10 cellular contexts compared by ENCODE assay signal in genomic region chr4:3766207-3766790, GRCh38. TPM values are rescaled to one million over a fixed set of nuclear protein-coding genes. Genes with fewer than 3 reads are reported as not detected.
DNase-seq lines count a peak whose midpoint lies in the region; ATAC-seq, FAIRE-seq and TF ChIP-seq lines count a peak whose summit lies in the region.
"Had no signal": no experiment of that assay in that cellular context is flagged by ENCODE, and none has a peak within 500 bp of the region (broad histone marks: within the 10 kb centered on the region; RNA-seq: fewer than 3 reads in every experiment).

TSS of gene ADRA2C (plus strand) at chr4:3766385. CDS start at chr4:3766607, 222 bp downstream.

- peak within 1 kb of the TSS; percentile 77 for H4K91ac ChIP-seq in H1 (replicated peaks; ENCODE audit: insufficient read length, low read length)

- intact Hi-C loops in colonic mucosa (cut with DNase I) = loop anchor here (10.0 kb wide), 1 partner anchor 109 kb away; no protein-coding TSS in a partner anchor

- H2BK15ac ChIP-seq in H1 (ENCODE audit: low read length) = peak within 1 kb of the TSS; percentile 89; the same call in 1 of the 2 replicates

- no peak for FAIRE-seq in H1 (lab: Jason Lieb, UNC)
- FAIRE-seq: islet of Langerhans had no signal

- peak within 1 kb of the TSS; percentile 3; the same call in 1 of the 2 replicates for H3K18ac ChIP-seq in H1 (ENCODE audit: extremely low read depth, low read length)

- H4K5ac ChIP-seq in H1 (ENCODE audit: insufficient read length, low read depth, low read length) = peak within 1 kb of the TSS; percentile 2

- POLR2A ChIA-PET in H1 (lab: Charles Lee; ENCODE audit: partially characterized antibody) = interaction anchor here (0.9 to 2.3 kb wide), 4 partner anchors 12 to 285 kb away, joined by 3 to 7 read pairs (median 5); no protein-coding TSS in a partner anchor

- 0 out of 2 replicates have a peak within 1 kb of the TSS, but pooled peaks have one; percentile 48 for H2BK20ac ChIP-seq in H1 (ENCODE audit: low read length)

- H3K36me3 Mint-ChIP-seq in natural killer cell treated with Interleukin-12 subunit alpha and Interleukin-12 subunit beta and Interleukin-15 and Interleukin-18, amount 100 ng/mL, for 72 hours = no peaks in the 10 kb centered on the region

- H3K36me3 ChIP-seq in H1 (ENCODE audit: control insufficient read depth in 2 of 4, insufficient read depth in 4 of 4, low read length in 3 of 4) (no peaks in the 10 kb centered on the region; a peak in 1 of 8 replicates), colonic mucosa (no peaks in the 10 kb centered on the region)
- H3K36me3 ChIP-seq: SJSA1 had no signal

- H3K27ac ChIP-seq in H1 (ENCODE audit: low read depth, low read length) = no peak within 1 kb of the TSS
- H3K27ac ChIP-seq in colonic mucosa = no peak within 1 kb of the TSS
- H3K27ac ChIP-seq: SJSA1 had no signal

- peak within 1 kb of the TSS; percentile 33; the same call in 1 of the 2 replicates for H2BK12ac ChIP-seq in H1 (ENCODE audit: low read depth, low read length)

- TF ChIP-seq EP300 in H1 (IDR thresholded peaks at IDR 0.05; ENCODE audit: borderline replicate concordance in 1 of 2, low read depth in 2 of 2, low read length in 2 of 2) = no peak

- TF ChIP-seq CTCF in AG09309 (IDR thresholded peaks at IDR 0.05; ENCODE audit: control insufficient read depth, insufficient read depth, low read depth, low read length, missing control alignments) = no peak
- TF ChIP-seq CTCF in H1 (IDR thresholded peaks at IDR 0.05; ENCODE audit: control extremely low read depth in 1 of 3, insufficient read depth in 1 of 3, low read depth in 1 of 3, low read length in 3 of 3) = no peak
- TF ChIP-seq CTCF in colonic mucosa (IDR thresholded peaks at IDR 0.05) = no peak

- H2AFZ ChIP-seq in H1 (ENCODE audit: low read length) = peak within 1 kb of the TSS; percentile 5; the same call in 1 of the 2 replicates

- no peaks in the 10 kb centered on the region for H3K9me3 ChIP-seq in H1 (ENCODE audit: insufficient read depth in 2 of 2, low read depth in 1 of 2, low read length in 1 of 2)
- H3K9me3 ChIP-seq in colonic mucosa = no peaks in the 10 kb centered on the region

- peaks cover 7 to 13% of the 10 kb centered on the region in 2 donors for H3K27me3 Mint-ChIP-seq in natural killer cell treated with Interleukin-12 subunit alpha and Interleukin-12 subunit beta and Interleukin-15 and Interleukin-18, amount 100 ng/mL, for 72 hours

- H3K79me1 ChIP-seq in H1 (ENCODE audit: low read depth, low read length) = no peaks in the 10 kb centered on the region

- H3K9ac ChIP-seq in H1 (replicated peaks in 1 of 4; ENCODE audit: extremely low read depth in 1 of 4, low read depth in 3 of 4, low read length in 3 of 4) = peak within 1 kb of the TSS in 3 of 4 experiments; percentile 25 to 64 (median 32); a peak in 3 of 7 replicates
- H3K9ac ChIP-seq in colonic mucosa (ENCODE audit: low read depth in 2 of 2, low read length in 2 of 2) = no peak within 1 kb of the TSS

- peaks cover 0 to 14% of the 10 kb centered on the region in 2 experiments for H4K20me1 ChIP-seq in H1 (replicated peaks in 1 of 2; ENCODE audit: control insufficient read depth in 1 of 2, insufficient read depth in 2 of 2, low read length in 2 of 2)

- 0 out of 2 replicates have a peak within 1 kb of the TSS, but pooled peaks have one; percentile 0 for H2BK5ac ChIP-seq in H1 (ENCODE audit: low read depth, low read length)

- no peak within 1 kb of the TSS for H3K14ac ChIP-seq in H1 (ENCODE audit: insufficient read length)

- H3K4me3 ChIP-seq in AG09309 (ENCODE audit: control insufficient read depth, low read depth, low read length) = peak within 1 kb of the TSS; percentile 36
- peak within 1 kb of the TSS; percentile 38 to 59 (median 46) for H3K4me3 ChIP-seq in H1 (ENCODE audit: extremely low read depth in 1 of 4, insufficient read depth in 2 of 4, low read depth in 3 of 4, low read length in 4 of 4)
- H3K4me3 ChIP-seq in colonic mucosa = no peak within 1 kb of the TSS
- H3K4me3 ChIP-seq: SJSA1 had no signal

- H3K27ac Mint-ChIP-seq in natural killer cell treated with Interleukin-12 subunit alpha and Interleukin-12 subunit beta and Interleukin-15 and Interleukin-18, amount 100 ng/mL, for 72 hours = no peak within 1 kb of the TSS

- H2BK120ac ChIP-seq in H1 (replicated peaks; ENCODE audit: low read depth, low read length) = no peak within 1 kb of the TSS

- CTCF ChIA-PET in H1 (lab: Charles Lee; ENCODE audit: partially characterized antibody) = interaction anchor here (0.6 to 12.1 kb wide), 19 partner anchors 9 to 203 kb away, joined by 3 to 110 read pairs (median 5); no protein-coding TSS in a partner anchor

- WGBS in H1 (ENCODE audit: extremely low coverage in 1 of 2, insufficient coverage in 1 of 2, insufficient read length in 1 of 2, insufficient replicate concordance in 2 of 2, low coverage in 1 of 2, low lambda C conversion rate in 2 of 2, missing lambda C conversion rate in 1 of 2), 2 experiments = 4% methylated on average over 31 of the region's 97 CpGs; no CpG with 5 or more reads in 1 of the 2 experiments

- H3K4me3 Mint-ChIP-seq in natural killer cell treated with Interleukin-12 subunit alpha and Interleukin-12 subunit beta and Interleukin-15 and Interleukin-18, amount 100 ng/mL, for 72 hours = peak within 1 kb of the TSS; percentile 27

- DNase-seq in AG09309 (ENCODE audit: low read depth) (no peak), HuH-7.5 (ENCODE audit: low spot score) (peak; percentile 91), H1 (ENCODE audit: low read depth in 1 of 2, low spot score in 2 of 2) (peak in 1 of 2 experiments; percentile 57), NCI-H1417 treated with DMSO at 0.1 percent for 48 hours (lab: John Stamatoyannopoulos, UW) (no peak), colonic mucosa (no peak), midbrain (lab: John Stamatoyannopoulos, UW) (no peak)
- DNase-seq in natural killer cell treated with Interleukin-12 subunit alpha and Interleukin-12 subunit beta and Interleukin-15 and Interleukin-18, amount 100 ng/mL, for 72 hours (ENCODE audit: low spot score) = no peak
- no peak for DNase-seq in activated CD8-positive, alpha-beta memory T cell treated with anti-CD3 and anti-CD28 coated beads for 24 hours

- peaks cover 9% of the 10 kb centered on the region for H3K23me2 ChIP-seq in H1 (ENCODE audit: low read depth, low read length)

- H3K23ac ChIP-seq in H1 (ENCODE audit: insufficient read length) = no peak within 1 kb of the TSS

- H3K4ac ChIP-seq in H1 (replicated peaks; ENCODE audit: insufficient read length, low read depth, low read length) = no peak within 1 kb of the TSS

- no peak within 1 kb of the TSS for H3K56ac ChIP-seq in H1 (replicated peaks; ENCODE audit: insufficient read length, low read depth, low read length)

- peaks cover 0 to 7% of the 10 kb centered on the region in 2 donors for H3K4me1 Mint-ChIP-seq in natural killer cell treated with Interleukin-12 subunit alpha and Interleukin-12 subunit beta and Interleukin-15 and Interleukin-18, amount 100 ng/mL, for 72 hours (ENCODE audit: low read depth in 2 of 2)

- H4K8ac ChIP-seq in H1 (ENCODE audit: extremely low read depth, insufficient read depth, low read length) = peak within 1 kb of the TSS; percentile 91

- TF ChIP-seq RAD21 in H1 (IDR thresholded peaks at IDR 0.05 in 1 of 2, conservative IDR thresholded peaks at IDR 0.05 in 1 of 2; ENCODE audit: low read depth in 2 of 2, low read length in 2 of 2) = no peak

- no peak within 1 kb of the TSS for H2AK5ac ChIP-seq in H1 (ENCODE audit: low read depth, low read length)

- H3K27me3 ChIP-seq in H1 (replicated peaks in 1 of 4; ENCODE audit: control insufficient read depth in 3 of 4, extremely low read depth in 1 of 4, insufficient read depth in 3 of 4, low read length in 3 of 4) (peaks cover 4 to 38% (median 28%) of the 10 kb centered on the region in 4 experiments), colonic mucosa (peaks cover 25% of the 10 kb centered on the region)

- H3K9me3 Mint-ChIP-seq in natural killer cell treated with Interleukin-12 subunit alpha and Interleukin-12 subunit beta and Interleukin-15 and Interleukin-18, amount 100 ng/mL, for 72 hours = no peaks in the 10 kb centered on the region

- H3K4me1 ChIP-seq in H1 (replicated peaks in 1 of 4; ENCODE audit: control insufficient read depth in 3 of 4, insufficient read depth in 4 of 4, low read length in 3 of 4) (peaks cover 0 to 13% (median 7%) of the 10 kb centered on the region in 4 experiments; a peak in 5 of 7 replicates), colonic mucosa (no peaks in the 10 kb centered on the region)
- H3K4me1 ChIP-seq: SJSA1 had no signal

- TF ChIP-seq POLR2A in H1 (IDR thresholded peaks at IDR 0.05; ENCODE audit: control extremely low read depth in 1 of 2, low read depth in 2 of 2, low read length in 2 of 2) = no peak

- H3K4me2 ChIP-seq in H1 (ENCODE audit: insufficient read depth in 1 of 2, low read depth in 2 of 2, low read length in 2 of 2) = peak within 1 kb of the TSS; percentile 64 to 77

- no peaks in the 10 kb centered on the region for H3K79me2 ChIP-seq in H1 (ENCODE audit: control insufficient read depth in 1 of 2, insufficient read depth in 2 of 2, low read length in 2 of 2)

- ATAC-seq in natural killer cell treated with Interleukin-12 subunit alpha and Interleukin-12 subunit beta and Interleukin-15 and Interleukin-18, amount 100 ng/mL, for 72 hours = no peak

TF ChIP-seq in H1, 55 proteins besides CTCF, POLR2A, EP300 and RAD21 (continues in another document):
- TF ChIP-seq HDAC2 (IDR thresholded peaks at IDR 0.05; ENCODE audit: borderline replicate concordance in 1 of 2, low read depth in 2 of 2, low read length in 2 of 2) = no peak
- no peak for TF ChIP-seq BACH1 (IDR thresholded peaks at IDR 0.05; ENCODE audit: low read length)
- TF ChIP-seq TCF12 (IDR thresholded peaks at IDR 0.05; ENCODE audit: low read depth, low read length) = no peak
- no peak for TF ChIP-seq SIN3A (conservative IDR thresholded peaks at IDR 0.05 in 1 of 2, IDR thresholded peaks at IDR 0.05 in 1 of 2; ENCODE audit: low read depth in 1 of 2, low read length in 2 of 2)
- TF ChIP-seq RBBP5 (IDR thresholded peaks at IDR 0.05; ENCODE audit: borderline replicate concordance, low read depth, low read length) = no peak
- TF ChIP-seq KDM1A (IDR thresholded peaks at IDR 0.05; ENCODE audit: borderline replicate concordance, low read length) = no peak
- no peak for TF ChIP-seq FOSL1 (IDR thresholded peaks at IDR 0.05; ENCODE audit: insufficient read depth, low read depth, low read length)

RNA-seq across cellular contexts. Expression of gene ADRA2C, which starts in this region (rescaled TPM):
- 13.8 and 14.8 TPM in 2 replicates for total RNA-seq in H1 (2021; fragmentation: NEBNext Ultra II Directional; extraction: Animal tissue kit (Norgen Biotek cat#: 25700))
- polyA plus RNA-seq in H1 (2011; rRNA removed) = 14.6 and 27.3 TPM in 2 replicates
- 15.1 TPM for polyA plus RNA-seq in H1 (2011; cell fraction: cytosol; rRNA removed)
- polyA plus RNA-seq in H1 (2011; cell fraction: nucleus; rRNA removed) = 35.4 TPM
- 4.8 to 12.3 TPM (median 11.4 TPM) in 4 replicates for polyA plus RNA-seq in H1 (2012, experiment 1 of 2)
- polyA plus RNA-seq in H1 (2012, experiment 2 of 2) = 5.9 TPM
- polyA plus RNA-seq in H1 (2013, experiment 1 of 2) = 9.6 TPM
- polyA plus RNA-seq in H1 (2013, experiment 2 of 2) = 8.5 TPM
- polyA minus RNA-seq in H1 (2011; rRNA and poly(A)+ RNA removed) = 10.0 and 12.3 TPM in 2 replicates
- 11.6 TPM for polyA minus RNA-seq in H1 (2011; cell fraction: cytosol; rRNA and poly(A)+ RNA removed)
- polyA minus RNA-seq in H1 (2011; cell fraction: nucleus; rRNA and poly(A)+ RNA removed) = 16.3 TPM
- not detected for total RNA-seq in natural killer cell treated with Interleukin-12 subunit alpha and Interleukin-12 subunit beta and Interleukin-15 and Interleukin-18, amount 100 ng/mL, for 72 hours
- total RNA-seq in colonic mucosa = under 1 TPM; 0.61 to 0.69 TPM
- total RNA-seq: SJSA1 had no signal

Comparison
In these comparisons a context has a peak if more than half of its experiments do, and no peak if none do; other contexts are left out.
1. H3K9ac ChIP-seq: peak in H1 (3 of 4); none in colonic mucosa (0 of 2).